In genomic region chr1:64471218-64471719, GRCh38 we compare ENCODE assay signal across 9 cellular contexts. TPM values are rescaled to one million over a fixed set of nuclear protein-coding genes. Genes with fewer than 3 reads are reported as not detected.
DNase-seq lines count a peak whose midpoint lies in the region; ATAC-seq and TF ChIP-seq lines count a peak whose summit lies in the region.
"Had no signal": no experiment of that assay in that cellular context is flagged by ENCODE, and none has a peak within 500 bp of the region (broad histone marks: within the 10 kb centered on the region; RNA-seq: fewer than 3 reads in every experiment).

No MANE protein-coding gene starts in this region.

- CTCF ChIA-PET in CD4-positive, alpha-beta T cell (lab: Charles Lee), result no interaction called here

- no peaks in the 10 kb centered on the region for H3K9me3 ChIP-seq in CD4-positive, alpha-beta T cell (ENCODE audit: control insufficient read depth, low read length)
- H3K9me3 ChIP-seq in MM.1S (replicated peaks; ENCODE audit: insufficient read depth, low read length), result no peaks in the 10 kb centered on the region
- H3K9me3 ChIP-seq in ascending aorta, result no peaks in the 10 kb centered on the region

- H2AFZ ChIP-seq in MM.1S (ENCODE audit: low read length), result peak overlapping the region; percentile 86; the same call in 1 of the 2 replicates

- TF ChIP-seq CTCF in CD4-positive, alpha-beta T cell (IDR thresholded peaks at IDR 0.05), result no peak
- TF ChIP-seq CTCF in MM.1S (IDR thresholded peaks at IDR 0.05; ENCODE audit: low read length) (no peak), ascending aorta (IDR thresholded peaks at IDR 0.05) (no peak)

- H3K36me3 Mint-ChIP-seq in CD4-positive, alpha-beta T cell (ENCODE audit: low read depth), result peaks cover 4% of the 10 kb centered on the region

- no peaks in the 10 kb centered on the region for H3K4me1 ChIP-seq in MM.1S (ENCODE audit: low read length)
- peaks cover 0 to 10% of the 10 kb centered on the region in 2 donors for H3K4me1 ChIP-seq in ascending aorta

- peaks cover 43% of the 10 kb centered on the region for H3K27me3 Mint-ChIP-seq in CD4-positive, alpha-beta T cell

- no peak overlapping the region for H3K9ac ChIP-seq in MM.1S (ENCODE audit: low read length)

- DNase-seq in CD4-positive, alpha-beta T cell, result peak in 1 of 10 experiments; percentile 36
- no peak for DNase-seq in MM.1S
- peak in 1 of 2 donors; percentile 64 for DNase-seq in ascending aorta (ENCODE audit: low spot score in 2 of 2)
- peak; percentile 53 for DNase-seq in sciatic nerve (ENCODE audit: low spot score)
- DNase-seq in SKM-1 treated with dmso at 0.1 percent for 144 hours (lab: John Stamatoyannopoulos, UW; ENCODE audit: unreplicated experiment), result no peak
- DNase-seq in RPMI8226, result no peak

- peak overlapping the region; percentile 62 for H3K27ac Mint-ChIP-seq in CD4-positive, alpha-beta T cell

- H3K4me1 Mint-ChIP-seq in CD4-positive, alpha-beta T cell (ENCODE audit: low read depth), result peaks cover 46% of the 10 kb centered on the region

- ATAC-seq in CD4-positive, alpha-beta T cell (ENCODE audit: poor library complexity), result no peak
- ATAC-seq in sciatic nerve (peak; percentile 52), GM21717 (IDR thresholded peaks at IDR 0.05; ENCODE audit: unreplicated experiment) (no peak)

- intact Hi-C loops in CD4-positive, alpha-beta T cell (cut with DNase I, micrococcal nuclease), result loop anchor here (2.0 to 10.0 kb wide), 6 partner anchors 36 to 351 kb away; no protein-coding TSS in a partner anchor
- intact Hi-C loops in ascending aorta (cut with DNase I) (loop anchor here (5.0 kb wide), 2 partner anchors 66 to 206 kb away; no protein-coding TSS in a partner anchor), sciatic nerve (cut with DNase I) (no loop called here)

- H3K36me3 ChIP-seq in MM.1S (replicated peaks; ENCODE audit: insufficient read depth, low read length) (no peaks in the 10 kb centered on the region), ascending aorta (no peaks in the 10 kb centered on the region)

- no peak overlapping the region for H3K27ac ChIP-seq in CD4-positive, alpha-beta T cell (ENCODE audit: low read depth, low read length)
- H3K27ac ChIP-seq in MM.1S (ENCODE audit: low read length), result no peak overlapping the region
- peak overlapping the region; percentile 5 to 12 for H3K27ac ChIP-seq in ascending aorta
- H3K27ac ChIP-seq: HL-60 had no signal

- H4K20me1 ChIP-seq in MM.1S (ENCODE audit: insufficient read depth, low read length), result no peaks in the 10 kb centered on the region

- POLR2A ChIA-PET in CD4-positive, alpha-beta T cell (lab: Charles Lee), result no interaction called here

- peak overlapping the region; percentile 83 for H3K4me2 ChIP-seq in MM.1S (ENCODE audit: low read depth, low read length)

- H3K9me3 Mint-ChIP-seq in CD4-positive, alpha-beta T cell, result no peaks in the 10 kb centered on the region

- peaks cover 31% of the 10 kb centered on the region for H3K27me3 ChIP-seq in CD4-positive, alpha-beta T cell (ENCODE audit: control insufficient read depth, insufficient read depth, low read length)
- no peaks in the 10 kb centered on the region; the same call in 1 of the 2 replicates for H3K27me3 ChIP-seq in MM.1S (replicated peaks; ENCODE audit: insufficient read depth, low read length)
- H3K27me3 ChIP-seq in ascending aorta, result no peaks in the 10 kb centered on the region

- H3K4me3 Mint-ChIP-seq in CD4-positive, alpha-beta T cell, result peak overlapping the region; percentile 92

- no peaks in the 10 kb centered on the region for H3K79me2 ChIP-seq in MM.1S (ENCODE audit: low read length)

- H3K9me2 ChIP-seq in MM.1S (replicated peaks; ENCODE audit: insufficient read depth, low read length), result no peaks in the 10 kb centered on the region

- H3F3A ChIP-seq in MM.1S (ENCODE audit: insufficient read depth, low read length), result no peaks in the 10 kb centered on the region

- H3K4me3 ChIP-seq in MM.1S (ENCODE audit: low read length) (peak overlapping the region; percentile 63), ascending aorta (peak overlapping the region; percentile 82 to 94), iPS-11a (ENCODE audit: low read depth, low read length) (peak overlapping the region; percentile 93)

RNA-seq across cellular contexts. Expression of gene CACHD1, which starts 1.3 kb away (rescaled TPM):
- total RNA-seq in CD4-positive, alpha-beta T cell, result 1 to 10 TPM; 6.2 to 7.1 TPM
- 4.3 TPM for total RNA-seq in ascending aorta
- total RNA-seq in sciatic nerve, result 16.7 TPM

Comparison
In these comparisons a context has a peak if more than half of its experiments do, and no peak if none do; other contexts are left out.
1. H3K27ac ChIP-seq: peak in ascending aorta (2 of 2); none in CD4-positive, alpha-beta T cell (single experiment) and MM.1S (single experiment).
2. Peak in every context shown above with its lines, with median percentiles within 50 percentile points of each other: H3K4me3 ChIP-seq.